ENCODE assay signal across 28 cellular contexts in genomic region chr2:236254674-236255073, GRCh38. TPM values are rescaled to one million over a fixed set of nuclear protein-coding genes. Genes with fewer than 3 reads are reported as not detected.
"Had no signal": no experiment of that assay in that cellular context is flagged by ENCODE, and none has a peak within 500 bp of the region (broad histone marks: within the 10 kb centered on the region; RNA-seq: fewer than 3 reads in every experiment).

No MANE protein-coding gene starts in this region.

- H3K4me3 Mint-ChIP-seq: central memory CD8-positive, alpha-beta T cell; naive thymus-derived CD8-positive, alpha-beta T cell; neural crest cell; stimulated activated effector memory CD8-positive, alpha-beta T cell treated with anti-CD3 and anti-CD28 coated beads, Interleukin-12 subunit alpha, Interleukin-12 subunit beta, amount 100 ng/mL, for 72 hours; stimulated activated naive CD8-positive, alpha-beta T cell treated with anti-CD3 and anti-CD28 coated beads, Interleukin-15, amount 100 ng/mL, for 72 hours had no signal

- DNase-seq: cortex of kidney; dorsolateral prefrontal cortex; effector CD8-positive, alpha-beta T cell; gastrocnemius medialis; heart right ventricle; hypothalamus; kidney; left cardiac atrium; left ventricle myocardium superior; mucosa of descending colon; naive thymus-derived CD8-positive, alpha-beta T cell; pancreas; right lobe of liver; stimulated activated CD4-positive, alpha-beta T cell treated with anti-CD3 and anti-CD28 coated beads, Interleukin-4, amount 100 ng/mL, for 1 hour; stimulated activated CD8-positive, alpha-beta memory T cell treated with anti-CD3 and anti-CD28 coated beads, Interleukin-4, amount 100 ng/mL, for 48 hours; stimulated activated naive CD8-positive, alpha-beta T cell treated with anti-CD3 and anti-CD28 coated beads, Interleukin-15, amount 100 ng/mL, for 72 hours; transverse colon had no signal

- H3K4me1 ChIP-seq: pancreas, right lobe of liver, transverse colon had no signal

- H3K27ac ChIP-seq: dorsolateral prefrontal cortex, esophagus muscularis mucosa, gastrocnemius medialis, heart right ventricle, pancreas, right lobe of liver, thoracic aorta, transverse colon had no signal

- H3K36me3 Mint-ChIP-seq: naive thymus-derived CD8-positive, alpha-beta T cell; stimulated activated effector memory CD8-positive, alpha-beta T cell treated with anti-CD3 and anti-CD28 coated beads, Interleukin-12 subunit alpha, Interleukin-12 subunit beta, amount 100 ng/mL, for 72 hours had no signal

- H3K9me3 ChIP-seq: esophagus muscularis mucosa, gastrocnemius medialis, heart right ventricle, mucosa of descending colon, pancreas, right lobe of liver, thoracic aorta, transverse colon had no signal

- H3K27me3 ChIP-seq: gastrocnemius medialis, pancreas, right lobe of liver had no signal

- H3K27ac Mint-ChIP-seq: naive thymus-derived CD8-positive, alpha-beta T cell; progenitor cell of endocrine pancreas; stimulated activated effector memory CD8-positive, alpha-beta T cell treated with anti-CD3 and anti-CD28 coated beads, Interleukin-12 subunit alpha, Interleukin-12 subunit beta, amount 100 ng/mL, for 72 hours; stimulated activated naive CD8-positive, alpha-beta T cell treated with anti-CD3 and anti-CD28 coated beads, Interleukin-15, amount 100 ng/mL, for 72 hours had no signal

- ATAC-seq: gastrocnemius medialis; heart right ventricle; left cardiac atrium; left ventricle myocardium superior; mucosa of descending colon; naive thymus-derived CD8-positive, alpha-beta T cell; pancreas; right lobe of liver; stimulated activated effector memory CD8-positive, alpha-beta T cell treated with anti-CD3 and anti-CD28 coated beads, Interleukin-12 subunit alpha, Interleukin-12 subunit beta, amount 100 ng/mL, for 72 hours; stimulated activated naive CD8-positive, alpha-beta T cell treated with anti-CD3 and anti-CD28 coated beads, Interleukin-15, amount 100 ng/mL, for 72 hours had no signal

- H3K4me1 Mint-ChIP-seq: central memory CD8-positive, alpha-beta T cell; naive thymus-derived CD8-positive, alpha-beta T cell; stimulated activated effector memory CD8-positive, alpha-beta T cell treated with anti-CD3 and anti-CD28 coated beads, Interleukin-12 subunit alpha, Interleukin-12 subunit beta, amount 100 ng/mL, for 72 hours; stimulated activated naive CD8-positive, alpha-beta T cell treated with anti-CD3 and anti-CD28 coated beads, Interleukin-15, amount 100 ng/mL, for 72 hours had no signal

- H3K9me3 Mint-ChIP-seq: central memory CD8-positive, alpha-beta T cell; neural crest cell; stimulated activated effector memory CD8-positive, alpha-beta T cell treated with anti-CD3 and anti-CD28 coated beads, Interleukin-12 subunit alpha, Interleukin-12 subunit beta, amount 100 ng/mL, for 72 hours; stimulated activated naive CD8-positive, alpha-beta T cell treated with anti-CD3 and anti-CD28 coated beads, Interleukin-15, amount 100 ng/mL, for 72 hours had no signal

RNA-seq across cellular contexts. Expression of gene ASB18, which starts 9.5 kb away (rescaled TPM):
- total RNA-seq: esophagus muscularis mucosa; fibroblast of villous mesenchyme; kidney; lung microvascular endothelial cell; mucosa of descending colon; naive thymus-derived CD8-positive, alpha-beta T cell; neural crest cell; pancreas; progenitor cell of endocrine pancreas; renal cortical epithelial cell; right lobe of liver; subcutaneous adipose tissue; thoracic aorta; transverse colon; ureter had no signal
